ENCODE assay signal across 8 cellular contexts in genomic region chr1:228275154-228275434, GRCh38.
DNase-seq lines count a peak whose midpoint lies in the region; ATAC-seq and TF ChIP-seq lines count a peak whose summit lies in the region.

No MANE protein-coding gene starts in this region.

- H3K4me3 Mint-ChIP-seq in WTC11: peak overlapping the region; percentile 63

- no peaks in the 10 kb centered on the region for H3F3A ChIP-seq in DOHH2 (ENCODE audit: control insufficient read depth, insufficient read depth)

- CTCF ChIA-PET in WTC11 (lab: Charles Lee): interaction anchor here (0.6 to 2.1 kb wide), 13 partner anchors 12 to 270 kb away, joined by 3 to 12 read pairs (median 4); partner anchors contain the start of genes GUK1, IBA57 and TRIM11

- no peaks in the 10 kb centered on the region for H3K9me3 Mint-ChIP-seq in WTC11

- DNase-seq in WTC11 (ENCODE audit: low spot score) (no peak), foreskin fibroblast (no peak), prostate gland (ENCODE audit: low spot score) (no peak), HuH-7.5 (ENCODE audit: low spot score) (no peak), NCI-H69 (lab: John Stamatoyannopoulos, UW) (no peak)

- H3K27me3 ChIP-seq in DOHH2 (ENCODE audit: control insufficient read depth, low read length) (peaks cover 6% of the 10 kb centered on the region), prostate gland (replicated peaks; ENCODE audit: insufficient read depth) (no peaks in the 10 kb centered on the region)

- intact Hi-C loops in prostate gland (cut with DNase I): loop anchor here (5.0 to 10.0 kb wide), 2 partner anchors 102 to 130 kb away; partner anchors contain the start of genes GJC2 and GUK1

- no peaks in the 10 kb centered on the region for H3K79me2 ChIP-seq in DOHH2 (ENCODE audit: control insufficient read depth, low read length)

- H3K9me3 ChIP-seq in DOHH2 (ENCODE audit: control insufficient read depth, insufficient read depth, low read length) (no peaks in the 10 kb centered on the region), prostate gland (no peaks in the 10 kb centered on the region)

- POLR2A ChIA-PET in WTC11 (lab: Charles Lee): no interaction called here

- peaks cover 4% of the 10 kb centered on the region; the same call in 1 of the 2 replicates for H3K36me3 Mint-ChIP-seq in WTC11

- H3K4me1 Mint-ChIP-seq in WTC11: peaks cover 5% of the 10 kb centered on the region; the same call in 1 of the 2 replicates

- no peak for TF ChIP-seq CTCF in DOHH2 (IDR thresholded peaks at IDR 0.05; ENCODE audit: low read depth, low read length, poor library complexity, severe bottlenecking)
- no peak for TF ChIP-seq CTCF in WTC11 (IDR thresholded peaks at IDR 0.05)
- no peak for TF ChIP-seq CTCF in foreskin fibroblast (IDR thresholded peaks at IDR 0.05; ENCODE audit: low read depth, low read length)
- no peak for TF ChIP-seq CTCF in prostate gland (IDR thresholded peaks at IDR 0.05)

- peaks cover 9% of the 10 kb centered on the region for H3K4me1 ChIP-seq in DOHH2 (ENCODE audit: control insufficient read depth, low read length)
- H3K4me1 ChIP-seq in prostate gland (replicated peaks): no peaks in the 10 kb centered on the region

- H3K36me3 ChIP-seq in DOHH2 (ENCODE audit: control insufficient read depth, low read length) (no peaks in the 10 kb centered on the region), prostate gland (no peaks in the 10 kb centered on the region)

- TF ChIP-seq POLR2A in prostate gland (IDR thresholded peaks at IDR 0.05): no peak

- ATAC-seq in WTC11 (no peak), HG02678 (IDR thresholded peaks at IDR 0.05; ENCODE audit: unreplicated experiment) (no peak), HG02610 (IDR thresholded peaks at IDR 0.05; ENCODE audit: unreplicated experiment) (no peak)

- H3K4me3 ChIP-seq in DOHH2 (ENCODE audit: low read length) (peak overlapping the region; percentile 66; the same call in 1 of the 2 replicates), foreskin fibroblast (ENCODE audit: low read depth in 1 of 2, low read length in 2 of 2) (peak overlapping the region; percentile 61 to 69), prostate gland (peak overlapping the region; percentile 40 to 41)

- no peaks in the 10 kb centered on the region for H4K20me1 ChIP-seq in DOHH2 (ENCODE audit: control insufficient read depth, insufficient read depth, low read depth, low read length)

- H3K9me2 ChIP-seq in DOHH2 (replicated peaks; ENCODE audit: control insufficient read depth, low read length): no peaks in the 10 kb centered on the region

- peaks cover 9% of the 10 kb centered on the region for H3K27me3 Mint-ChIP-seq in WTC11 (ENCODE audit: low read depth)

- no peak overlapping the region for H3K27ac ChIP-seq in DOHH2 (ENCODE audit: low read depth, low read length)
- H3K27ac ChIP-seq in prostate gland: peak overlapping the region; percentile 67 to 71

- 80% methylated on average over 8 of the region's 8 CpGs for WGBS in prostate gland

- H3K4me2 ChIP-seq in DOHH2 (ENCODE audit: low read length): peak overlapping the region; percentile 74

- H3K27ac Mint-ChIP-seq in WTC11: no peak overlapping the region

TF ChIP-seq in WTC11, 78 proteins besides CTCF, POLR2A, EP300 and RAD21:
- TF ChIP-seq GTF2I (CRISPR knock-in tag; conservative IDR thresholded peaks at IDR 0.05) (peak; percentile 75; the same call in 1 of the 2 replicates), E2F4 (CRISPR knock-in tag; IDR thresholded peaks at IDR 0.05; ENCODE audit: borderline replicate concordance, low read depth) (no peak)
